In the genomic region with DNA sequence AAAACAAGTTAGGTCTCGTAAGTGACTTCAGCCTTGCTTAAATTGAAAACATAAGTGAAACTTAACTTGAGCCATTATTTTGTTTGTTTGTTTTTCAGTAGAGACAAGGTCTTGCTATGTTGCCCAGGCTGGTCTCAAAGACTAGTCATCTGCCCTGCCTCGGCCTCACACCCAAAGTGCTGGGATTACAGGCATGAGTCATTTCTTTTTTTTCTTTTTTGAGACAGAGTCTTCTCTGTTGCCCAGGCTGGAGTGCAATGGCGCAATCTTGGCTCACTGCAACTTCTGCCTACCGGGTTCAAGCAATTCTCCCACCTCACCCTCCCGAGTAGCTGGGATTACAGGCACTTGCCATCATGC, we compare ENCODE assay signal across 9 cellular contexts. TPM values are rescaled to one million over a fixed set of nuclear protein-coding genes. Genes with fewer than 3 reads are reported as not detected.
DNase-seq lines count a peak whose midpoint lies in the region; ATAC-seq and TF ChIP-seq lines count a peak whose summit lies in the region.
"Not testable (repeated sequence)": the region's sequence is repeated elsewhere in the genome, so short reads cannot be mapped to it uniquely, and the experiment has no call there.
"Had no signal": no experiment of that assay in that cellular context is flagged by ENCODE, and none has a peak within 500 bp of the region (broad histone marks: within the 10 kb centered on the region; RNA-seq: fewer than 3 reads in every experiment).

No MANE protein-coding gene starts in this region.

- H3K27me3 ChIP-seq in adrenal gland, result not testable (repeated sequence)
- H3K27me3 ChIP-seq in fibroblast of lung (ENCODE audit: control insufficient read depth, insufficient read depth, low read length) (peaks cover 14% of the 10 kb centered on the region), lower lobe of right lung (ENCODE audit: low read depth) (peaks cover 14% of the 10 kb centered on the region)

- H3K36me3 ChIP-seq in adrenal gland (replicated peaks in 1 of 2); fibroblast of lung (ENCODE audit: control insufficient read depth, insufficient read depth, low read length); lower lobe of right lung: not testable (repeated sequence)

- not testable (repeated sequence) for TF ChIP-seq CTCF in AG10803 (conservative IDR thresholded peaks at IDR 0.05; ENCODE audit: low read length); GM13977 (IDR thresholded peaks at IDR 0.05; ENCODE audit: extremely low read depth, insufficient read depth, missing control alignments); adrenal gland (IDR thresholded peaks at IDR 0.05); fibroblast of lung (conservative IDR thresholded peaks at IDR 0.05 in 1 of 2, IDR thresholded peaks at IDR 0.05 in 1 of 2; ENCODE audit: low read depth in 1 of 2, low read length in 2 of 2); lower lobe of right lung (IDR thresholded peaks at IDR 0.05)

- H3K36me3 Mint-ChIP-seq in T-helper 17 cell (ENCODE audit: low read depth), result not testable (repeated sequence)

- H3K27me3 Mint-ChIP-seq in T-helper 17 cell, result not testable (repeated sequence)

- WGBS in adrenal gland, 4 donors, result 42 to 65% (median 57%) methylated on average over 5 of the region's 5 CpGs

- H3K27ac ChIP-seq in adrenal gland, result peak overlapping the region in 3 of 5 donors; percentile 52 to 90 (median 83)
- peak overlapping the region; percentile 6 for H3K27ac ChIP-seq in fibroblast of lung (ENCODE audit: insufficient read depth, low read length)
- peak overlapping the region; percentile 97 for H3K27ac ChIP-seq in lower lobe of right lung

- H3K4me1 ChIP-seq in adrenal gland (replicated peaks in 1 of 2) (peaks cover 5 to 31% of the 10 kb centered on the region in 2 donors), lower lobe of right lung (peaks cover 68% of the 10 kb centered on the region)
- not testable (repeated sequence) for H3K4me1 ChIP-seq in fibroblast of lung (ENCODE audit: control insufficient read depth, extremely low read depth, insufficient read depth, low read length)

- H3K4me2 ChIP-seq in fibroblast of lung (ENCODE audit: extremely low read depth, insufficient read depth, low read length), result not testable (repeated sequence)

- H4K20me1 ChIP-seq in fibroblast of lung (ENCODE audit: control insufficient read depth, extremely low read depth, insufficient read depth, low read length), result not testable (repeated sequence)

- not testable (repeated sequence) for H3K4me3 Mint-ChIP-seq in T-helper 17 cell

- intact Hi-C loops in adrenal gland (cut with DNase I); lower lobe of right lung (cut with DNase I): not testable (repeated sequence)

- peaks cover 40% of the 10 kb centered on the region for H3K4me1 Mint-ChIP-seq in T-helper 17 cell

- not testable (repeated sequence) for ATAC-seq in T-helper 17 cell
- ATAC-seq in lower lobe of right lung, result peak; percentile 53 to 62

- in situ Hi-C loops in GM13977 (cut with MboI; ENCODE audit: low pct_unique_long_range_greater_than_20kb, low sequenced_read_pairs, unreplicated experiment), result not testable (repeated sequence)

- peak overlapping the region; percentile 100 for H3K27ac Mint-ChIP-seq in T-helper 17 cell

- H3K4me3 ChIP-seq in AG10803 (ENCODE audit: low read length); adrenal gland; fibroblast of lung (replicated peaks in 1 of 4; ENCODE audit: control extremely low read depth in 1 of 4, insufficient read depth in 1 of 4, low read depth in 3 of 4, low read length in 4 of 4); lower lobe of right lung: not testable (repeated sequence)

- H3K9ac ChIP-seq in fibroblast of lung (ENCODE audit: insufficient read depth, low read length), result not testable (repeated sequence)

- H3K9me3 ChIP-seq in T-helper 17 cell (ENCODE audit: control insufficient read depth, low read length, poor library complexity, severe bottlenecking); adrenal gland (replicated peaks in 1 of 3); fibroblast of lung (ENCODE audit: control insufficient read depth, insufficient read depth, low read depth, low read length); lower lobe of right lung: not testable (repeated sequence)

- H3K79me2 ChIP-seq in fibroblast of lung (ENCODE audit: control insufficient read depth, insufficient read depth, low read length), result not testable (repeated sequence)

- not testable (repeated sequence) for H2AFZ ChIP-seq in fibroblast of lung (ENCODE audit: low read length)

- peak; percentile 96 for DNase-seq in AG10803 (ENCODE audit: low read depth)
- peak; percentile 56 for DNase-seq in GM13977 (ENCODE audit: low spot score)
- DNase-seq in NAMALWA (ENCODE audit: low spot score), result peak; percentile 43
- not testable (repeated sequence) for DNase-seq in T-helper 17 cell
- DNase-seq in adrenal gland, result peak in 5 of 7 donors; percentile 51 to 78 (median 70)
- DNase-seq in fibroblast of lung (ENCODE audit: low read depth in 2 of 2), result peak; percentile 59 to 89
- peak; percentile 84 for DNase-seq in lower lobe of right lung
- peak; percentile 64 for DNase-seq in stimulated activated CD8-positive, alpha-beta memory T cell treated with anti-CD3 and anti-CD28 coated beads, Interleukin-4, amount 100 ng/mL, for 48 hours

- not testable (repeated sequence) for TF ChIP-seq POLR2A in adrenal gland (IDR thresholded peaks at IDR 0.05)

RNA-seq across cellular contexts. Expression of gene KLHDC7B, which starts 4.1 kb away (rescaled TPM):
- total RNA-seq in T-helper 17 cell, result 1 to 10 TPM; 3.8 to 5.1 TPM
- total RNA-seq in adrenal gland, result under 1 TPM in 6 of 8 donors, not detected in 2; 0.06 to 0.69 (median 0.30) TPM
- polyA plus RNA-seq in adrenal gland, result under 1 TPM; 0.09 to 0.24 (median 0.24) TPM
- 0.17 and 0.51 TPM in 2 replicates for total RNA-seq in fibroblast of lung
- polyA plus RNA-seq in fibroblast of lung, result 0.02 TPM in 1 of 2 replicates, not detected in the other
- polyA plus RNA-seq in fibroblast of lung (2012), result 0.02 and 0.05 TPM in 2 replicates
- not detected in 2 replicates for polyA minus RNA-seq in fibroblast of lung (ENCODE audit: low replicate concordance)
- total RNA-seq in lower lobe of right lung, result 0.77 TPM

RNA-seq across cellular contexts. Expression of gene TYMP, which starts 11.8 kb away (rescaled TPM):
- total RNA-seq in T-helper 17 cell, result 10 to 100 TPM; 22.3 to 25.9 TPM
- 100 to 1,000 TPM in 3 of 8 donors, 10 to 100 TPM in 5; 14.6 to 152 (median 64.5) TPM for total RNA-seq in adrenal gland
- 10 to 100 TPM; 12.3 to 90.3 (median 89.5) TPM for polyA plus RNA-seq in adrenal gland
- 40.1 and 40.8 TPM in 2 replicates for total RNA-seq in fibroblast of lung
- polyA plus RNA-seq in fibroblast of lung, result 2.3 and 3.7 TPM in 2 replicates
- 5.9 and 8.0 TPM in 2 replicates for polyA plus RNA-seq in fibroblast of lung (2012)
- 2.9 and 4.9 TPM in 2 replicates for polyA minus RNA-seq in fibroblast of lung (ENCODE audit: low replicate concordance)
- 151 TPM for total RNA-seq in lower lobe of right lung

RNA-seq across cellular contexts. Expression of gene SCO2, which starts 16.2 kb away (rescaled TPM):
- total RNA-seq in T-helper 17 cell (10 to 100 TPM in 1 of 2 donors, 1 to 10 TPM in 1; 4.5 to 11.3 TPM), adrenal gland (1 to 10 TPM in 6 of 8 donors, not detected in 2; 1.2 to 7.8 (median 4.1) TPM), fibroblast of lung (3.1 and 3.6 TPM in 2 replicates), lower lobe of right lung (4.9 TPM)
- polyA plus RNA-seq in adrenal gland (1 to 10 TPM in 2 of 3 donors, not detected in 1; 1.2 to 4.0 TPM), fibroblast of lung (0.42 and 0.66 TPM in 2 replicates)
- polyA plus RNA-seq in fibroblast of lung (2012), result 1.1 and 1.8 TPM in 2 replicates
- polyA minus RNA-seq in fibroblast of lung (ENCODE audit: low replicate concordance), result 0.96 TPM in 1 of 2 replicates, not detected in the other

RNA-seq across cellular contexts. Expression of gene SYCE3, which starts 21.1 kb away (rescaled TPM):
- not detected for total RNA-seq in T-helper 17 cell
- 1 to 10 TPM in 2 of 8 donors, under 1 TPM in 3, not detected in 3; 0.57 to 7.2 (median 0.87) TPM for total RNA-seq in adrenal gland
- under 1 TPM in 1 of 3 donors, not detected in 2; 0.81 TPM for polyA plus RNA-seq in adrenal gland
- 0.33 TPM in 1 of 2 replicates, not detected in the other for total RNA-seq in fibroblast of lung
- 0.30 TPM in 1 of 2 replicates, not detected in the other for polyA plus RNA-seq in fibroblast of lung
- not detected in 2 replicates for polyA plus RNA-seq in fibroblast of lung (2012)
- polyA minus RNA-seq in fibroblast of lung (ENCODE audit: low replicate concordance), result not detected in 2 replicates
- not detected for total RNA-seq in lower lobe of right lung
- total RNA-seq: CD8-positive, alpha-beta T cell had no signal

RNA-seq across cellular contexts. Expression of gene NCAPH2, which starts 33.6 kb away (rescaled TPM):
- 100 to 1,000 TPM in 1 of 2 donors, 10 to 100 TPM in 1; 97.0 to 103 TPM for total RNA-seq in T-helper 17 cell
- total RNA-seq in adrenal gland, result 10 to 100 TPM; 22.9 to 40.2 (median 32.6) TPM
- 10 to 100 TPM; 13.8 to 90.5 (median 56.2) TPM for polyA plus RNA-seq in adrenal gland
- 18.3 and 20.0 TPM in 2 replicates for total RNA-seq in fibroblast of lung
- polyA plus RNA-seq in fibroblast of lung, result 12.0 and 23.1 TPM in 2 replicates
- polyA plus RNA-seq in fibroblast of lung (2012), result 18.8 and 45.4 TPM in 2 replicates
- 32.4 and 47.7 TPM in 2 replicates for polyA minus RNA-seq in fibroblast of lung (ENCODE audit: low replicate concordance)
- 46.1 TPM for total RNA-seq in lower lobe of right lung

Comparison
In these comparisons a context has a peak if more than half of its experiments do, and no peak if none do; other contexts are left out.
1. H3K27ac ChIP-seq: peak in every context shown above with its lines; median percentile 97 in lower lobe of right lung; 83 in adrenal gland; 6 in fibroblast of lung.